8 cellular contexts compared by ENCODE assay signal in the genomic region with DNA sequence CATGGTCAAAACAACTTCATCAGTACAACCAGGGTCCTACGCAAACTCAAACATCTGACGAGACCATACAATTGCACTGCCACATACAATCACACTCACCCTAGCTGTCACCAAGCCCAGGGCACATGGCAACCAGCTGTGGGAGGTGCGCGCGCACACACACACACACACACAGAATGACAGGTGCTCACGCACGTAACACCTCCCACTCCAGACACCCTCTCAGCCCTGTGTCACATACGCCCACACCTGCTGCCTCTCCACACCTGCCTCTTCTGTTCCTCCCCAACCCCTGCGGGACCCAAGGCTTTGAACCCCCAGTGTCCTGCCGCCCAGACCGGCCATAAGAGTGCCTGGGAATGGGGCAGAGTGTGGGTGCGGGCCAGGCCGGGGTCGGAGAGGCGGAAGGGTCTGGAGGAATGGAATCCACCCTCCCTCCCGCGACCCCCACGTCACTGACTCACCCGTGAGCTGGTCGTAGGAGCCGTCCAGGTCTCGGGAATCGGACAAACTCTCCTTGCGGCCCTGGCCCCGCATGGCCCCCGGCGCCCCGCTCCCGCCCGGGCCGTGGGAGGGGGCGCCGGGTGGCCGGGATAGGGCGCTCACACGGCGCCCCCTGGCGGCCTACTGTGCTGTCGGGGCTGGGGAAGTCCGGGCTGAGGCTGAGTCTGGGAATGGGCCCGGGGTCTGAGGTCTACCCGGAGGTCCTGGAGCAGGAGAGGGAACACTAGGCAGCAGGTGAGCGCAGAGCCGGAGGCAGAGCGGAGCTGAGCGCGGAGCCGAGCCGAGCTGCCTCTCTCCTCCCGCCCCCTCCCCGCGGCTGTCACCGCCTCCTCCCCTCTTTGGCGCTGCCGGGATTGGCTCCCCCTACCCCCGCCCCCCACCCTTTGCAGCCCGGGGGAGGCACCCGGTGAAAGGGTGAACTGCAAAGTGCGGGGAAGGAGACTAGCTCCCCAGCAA. TPM values are rescaled to one million over a fixed set of nuclear protein-coding genes. Genes with fewer than 3 reads are reported as not detected.
DNase-seq lines count a peak whose midpoint lies in the region; TF ChIP-seq lines count a peak whose summit lies in the region.

Gene KCNIP2, minus strand, starts transcription at position 769 of the 960 bp plus-strand sequence. Its CDS starts 232 bp downstream, at position 537.

- H3K9ac ChIP-seq in SK-N-MC (ENCODE audit: insufficient read length), result no peak within 1 kb of the TSS

- no peaks in the 10 kb centered on the region for H3K36me3 ChIP-seq in SK-N-MC (ENCODE audit: insufficient read depth, low read length)
- no peaks in the 10 kb centered on the region for H3K36me3 ChIP-seq in hepatocyte (replicated peaks; ENCODE audit: insufficient read depth, low read depth)

- peak; percentile 44 for TF ChIP-seq CTCF in hepatocyte (IDR thresholded peaks at IDR 0.05; ENCODE audit: poor library complexity)

- H3K4me1 ChIP-seq in hepatocyte (ENCODE audit: insufficient read depth), result peaks cover 14% of the 10 kb centered on the region

- H3K9me3 ChIP-seq in SK-N-MC (ENCODE audit: low read depth, low read length), result no peaks in the 10 kb centered on the region
- H3K9me3 ChIP-seq in hepatocyte (ENCODE audit: low read depth), result no peaks in the 10 kb centered on the region

- peak; percentile 66 for DNase-seq in stimulated activated CD4-positive, alpha-beta T cell treated with anti-CD3 and anti-CD28 coated beads, Interleukin-15, amount 100 ng/mL, for 24 hours
- no peak for DNase-seq in stimulated activated CD4-positive, alpha-beta T cell treated with anti-CD3 and anti-CD28 coated beads, Interleukin-12 subunit alpha, Interleukin-12 subunit beta, amount 100 ng/mL, for 4 hours
- no peak for DNase-seq in SK-N-MC (ENCODE audit: low read depth, low spot score)
- peak in 33 of 56 donors; percentile 13 to 67 (median 37) for DNase-seq in amygdala (lab: John Stamatoyannopoulos, UW)
- peak; percentile 50 for DNase-seq in hepatocyte (ENCODE audit: low spot score)
- peak; percentile 75 for DNase-seq in stimulated activated CD4-positive, alpha-beta T cell treated with anti-CD3 and anti-CD28 coated beads, Interleukin-2, amount 100 ng/mL, for 4 hours (ENCODE audit: low read depth)
- no peak for DNase-seq in ureter (ENCODE audit: low spot score)
- no peak for DNase-seq in EL

- peaks cover 14% of the 10 kb centered on the region for H3K27me3 ChIP-seq in hepatocyte

- no peak within 1 kb of the TSS for H2AFZ ChIP-seq in hepatocyte

- H3K9me2 ChIP-seq in hepatocyte (replicated peaks; ENCODE audit: insufficient read depth), result no peaks in the 10 kb centered on the region

- H3K27ac ChIP-seq in SK-N-MC (no peak within 1 kb of the TSS), hepatocyte (no peak within 1 kb of the TSS)

- H3K4me2 ChIP-seq in hepatocyte, result peak within 1 kb of the TSS; percentile 75

- 38% methylated on average over 25 of the region's 59 CpGs for WGBS in hepatocyte (ENCODE audit: low lambda C conversion rate, missing lambda C conversion rate)

- H3K79me2 ChIP-seq in hepatocyte, result no peaks in the 10 kb centered on the region

- peak within 1 kb of the TSS; percentile 62 for H3K4me3 ChIP-seq in SK-N-MC
- no peak within 1 kb of the TSS for H3K4me3 ChIP-seq in hepatocyte

- peaks cover 24% of the 10 kb centered on the region for H4K20me1 ChIP-seq in hepatocyte (ENCODE audit: insufficient read depth, poor library complexity, severe bottlenecking)

RNA-seq across cellular contexts. Expression of gene KCNIP2, which starts in this region (rescaled TPM):
- total RNA-seq in hepatocyte (0.36 and 0.87 TPM in 2 replicates), ureter (5.7 TPM)
- 0.96 and 1.0 TPM in 2 replicates for polyA plus RNA-seq in hepatocyte

Comparison
In these comparisons a context has a peak if more than half of its experiments do, and no peak if none do; other contexts are left out.
1. DNase-seq: peak in stimulated activated CD4-positive, alpha-beta T cell treated with anti-CD3 and anti-CD28 coated beads, Interleukin-15, amount 100 ng/mL, for 24 hours (single experiment), amygdala (33 of 56), hepatocyte (single experiment) and stimulated activated CD4-positive, alpha-beta T cell treated with anti-CD3 and anti-CD28 coated beads, Interleukin-2, amount 100 ng/mL, for 4 hours (single experiment); none in stimulated activated CD4-positive, alpha-beta T cell treated with anti-CD3 and anti-CD28 coated beads, Interleukin-12 subunit alpha, Interleukin-12 subunit beta, amount 100 ng/mL, for 4 hours (single experiment), SK-N-MC (single experiment), ureter (single experiment) and EL (single experiment).